ENCODE assay signal across 13 cellular contexts in genomic region chr17:50355701-50356341, GRCh38.
"Had no signal": no experiment of that assay in that cellular context is flagged by ENCODE, and none has a peak within 500 bp of the region (broad histone marks: within the 10 kb centered on the region; RNA-seq: fewer than 3 reads in every experiment).

No MANE protein-coding gene starts in this region.

- H2AFZ ChIP-seq: neural progenitor cell had no signal

- H3K9me3 Mint-ChIP-seq: mesothelial cell of epicardium; neural progenitor cell; stimulated activated effector memory CD8-positive, alpha-beta T cell treated with anti-CD3 and anti-CD28 coated beads, Interleukin-12 subunit alpha, Interleukin-12 subunit beta, amount 100 ng/mL, for 72 hours; type B pancreatic cell had no signal

- H3K9me3 ChIP-seq: colonic mucosa, gastrocnemius medialis, heart right ventricle had no signal

- H3K27me3 Mint-ChIP-seq: type B pancreatic cell had no signal

- H3K4me2 ChIP-seq: neural progenitor cell had no signal

- H3K4me3 ChIP-seq: colonic mucosa, gastrocnemius medialis, heart right ventricle, neural progenitor cell had no signal

- H3K27ac ChIP-seq: colonic mucosa, gastrocnemius medialis, heart right ventricle, neural progenitor cell had no signal

- H3K4me1 Mint-ChIP-seq: mesothelial cell of epicardium had no signal

- H3K36me3 ChIP-seq: neural progenitor cell had no signal

- H3K4me3 Mint-ChIP-seq: mesothelial cell of epicardium; neural progenitor cell; stimulated activated effector memory CD8-positive, alpha-beta T cell treated with anti-CD3 and anti-CD28 coated beads, Interleukin-12 subunit alpha, Interleukin-12 subunit beta, amount 100 ng/mL, for 72 hours; type B pancreatic cell had no signal

- ATAC-seq: gastrocnemius medialis; heart right ventricle; left ventricle myocardium superior; SK-N-SH treated with all-trans-retinoic acid at 6 μM for 48 hours; stimulated activated effector memory CD8-positive, alpha-beta T cell treated with anti-CD3 and anti-CD28 coated beads, Interleukin-12 subunit alpha, Interleukin-12 subunit beta, amount 100 ng/mL, for 72 hours had no signal

- H3K9ac ChIP-seq: neural progenitor cell had no signal

- DNase-seq: activated CD4-positive, alpha-beta T cell treated with anti-CD3 and anti-CD28 coated beads for 48 hours; activated naive CD4-positive, alpha-beta T cell; activated T-cell treated with anti-CD3 and anti-CD28 coated beads, Interleukin-2, amount 50 U/mL, for 48 hours; colonic mucosa; heart right ventricle; left ventricle myocardium superior; small intestine had no signal

- H3K4me1 ChIP-seq: colonic mucosa, gastrocnemius medialis, neural progenitor cell had no signal

- H3K27me3 ChIP-seq: colonic mucosa, gastrocnemius medialis, heart right ventricle, neural progenitor cell had no signal

- H3K27ac Mint-ChIP-seq: mesothelial cell of epicardium, neural progenitor cell, type B pancreatic cell had no signal
